Comparison of ENCODE assay signal across 9 cellular contexts in the genomic region with DNA sequence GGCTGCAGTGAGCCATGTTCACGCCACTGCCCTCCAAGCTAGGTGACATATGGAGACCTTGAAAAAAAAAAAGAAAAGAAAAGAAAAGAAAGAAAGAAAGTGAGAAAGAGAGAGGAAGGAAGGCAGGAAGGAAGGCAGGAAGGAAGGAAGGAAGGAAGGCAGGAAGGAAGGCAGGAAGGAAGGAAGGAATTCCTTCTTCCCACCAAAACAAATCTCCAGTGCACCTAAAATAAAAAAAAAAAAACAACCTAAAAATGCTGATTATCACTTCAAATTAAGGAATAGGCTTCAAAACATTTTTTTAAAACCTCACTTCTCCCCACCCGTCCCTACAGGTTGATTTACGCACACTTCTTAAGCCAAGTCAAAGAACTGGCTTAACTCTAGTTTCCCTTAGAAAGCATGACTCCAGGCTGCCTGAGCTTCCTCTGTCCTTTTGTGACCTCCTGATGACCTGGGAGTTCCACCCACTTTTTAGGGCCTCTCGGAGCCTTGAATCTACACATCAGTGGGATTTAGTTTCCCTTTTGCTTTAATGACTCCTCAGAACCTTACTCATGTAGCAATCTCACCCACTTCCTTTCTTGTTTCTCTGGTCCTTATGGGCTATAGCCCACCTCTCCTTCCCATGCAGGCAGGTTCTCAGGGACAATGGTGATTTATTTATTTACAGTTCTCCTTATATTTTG. TPM values are rescaled to one million over a fixed set of nuclear protein-coding genes. Genes with fewer than 3 reads are reported as not detected.
DNase-seq lines count a peak whose midpoint lies in the region; ATAC-seq, FAIRE-seq and TF ChIP-seq lines count a peak whose summit lies in the region.
"Had no signal": no experiment of that assay in that cellular context is flagged by ENCODE, and none has a peak within 500 bp of the region (broad histone marks: within the 10 kb centered on the region; RNA-seq: fewer than 3 reads in every experiment).

No MANE protein-coding gene starts in this region.

- H3K9me3 ChIP-seq in A673 (ENCODE audit: low read depth, low read length, poor library complexity, severe bottlenecking) (peaks cover 14% of the 10 kb centered on the region), MM.1S (replicated peaks; ENCODE audit: insufficient read depth, low read length) (no peaks in the 10 kb centered on the region)

- H3K4me1 Mint-ChIP-seq in endothelial cell (ENCODE audit: unreplicated experiment): peaks cover 7% of the 10 kb centered on the region

- no peaks in the 10 kb centered on the region for H3K36me3 ChIP-seq in A673 (ENCODE audit: insufficient read depth, low read length, poor library complexity, severe bottlenecking)
- no peaks in the 10 kb centered on the region for H3K36me3 ChIP-seq in MM.1S (replicated peaks; ENCODE audit: insufficient read depth, low read length)

- POLR2A ChIA-PET in A673 (lab: Charles Lee; ENCODE audit: low non-redundant PET): interaction anchor here (0.9 kb wide), 1 partner anchor 12 kb away, joined by 4 read pairs; no protein-coding TSS in a partner anchor

- H3K27me3 Mint-ChIP-seq in endothelial cell (ENCODE audit: unreplicated experiment): no peaks in the 10 kb centered on the region

- intact Hi-C loops in A673 (cut with micrococcal nuclease; ENCODE audit: unreplicated experiment): no loop called here

- peak overlapping the region; percentile 9 for H3K27ac Mint-ChIP-seq in endothelial cell (ENCODE audit: unreplicated experiment)

- H2AFZ ChIP-seq in MM.1S (ENCODE audit: low read length): peak overlapping the region; percentile 42

- H3K4me1 ChIP-seq in A673 (ENCODE audit: insufficient read depth, low read length, poor library complexity, severe bottlenecking) (peaks cover 46% of the 10 kb centered on the region), MM.1S (ENCODE audit: low read length) (peaks cover 6% of the 10 kb centered on the region; the same call in 1 of the 2 replicates)

- no peaks in the 10 kb centered on the region for H4K20me1 ChIP-seq in MM.1S (ENCODE audit: insufficient read depth, low read length)

- H3K27me3 ChIP-seq in A673 (replicated peaks; ENCODE audit: insufficient read depth, low read depth, low read length, poor library complexity): no peaks in the 10 kb centered on the region
- no peaks in the 10 kb centered on the region for H3K27me3 ChIP-seq in MM.1S (replicated peaks; ENCODE audit: insufficient read depth, low read length)

- no peak for TF ChIP-seq CTCF in A673 (conservative IDR thresholded peaks at IDR 0.05; ENCODE audit: low read depth, low read length)
- TF ChIP-seq CTCF in MM.1S (IDR thresholded peaks at IDR 0.05; ENCODE audit: low read length): no peak
- TF ChIP-seq CTCF in endothelial cell (IDR thresholded peaks at IDR 0.05; ENCODE audit: unreplicated experiment): no peak
- TF ChIP-seq CTCF in omental fat pad (IDR thresholded peaks at IDR 0.05): no peak

- BruUV-seq in A673 (replicated peaks; lab: Mats Ljungman, UMichigan): no TSS peak

- H3K79me2 ChIP-seq in MM.1S (ENCODE audit: low read length): no peaks in the 10 kb centered on the region

- H3K9me2 ChIP-seq in MM.1S (replicated peaks; ENCODE audit: insufficient read depth, low read length): no peaks in the 10 kb centered on the region

- H3K4me3 ChIP-seq in A673 (ENCODE audit: low read depth, low read length, poor library complexity, severe bottlenecking) (no peak overlapping the region), MM.1S (ENCODE audit: low read length) (peak overlapping the region; percentile 0; the same call in 1 of the 2 replicates)

- CTCF ChIA-PET in A673 (lab: Charles Lee): interaction anchor here (0.7 to 1.0 kb wide), 3 partner anchors 13 to 177 kb away, joined by 3 to 8 read pairs (median 3); no protein-coding TSS in a partner anchor

- peaks cover 3% of the 10 kb centered on the region; the same call in 1 of the 2 replicates for H3F3A ChIP-seq in MM.1S (ENCODE audit: insufficient read depth, low read length)

- ATAC-seq in GM19438 (IDR thresholded peaks at IDR 0.05; ENCODE audit: low read depth, unreplicated experiment): peak; percentile 87
- ATAC-seq in omental fat pad (ENCODE audit: low FRiP score): no peak

- no peak overlapping the region for H3K4me3 Mint-ChIP-seq in endothelial cell (ENCODE audit: unreplicated experiment)

- H3K9ac ChIP-seq in MM.1S (ENCODE audit: low read length): no peak overlapping the region; the same call in 1 of the 2 replicates

- H3K9me3 Mint-ChIP-seq in endothelial cell (ENCODE audit: unreplicated experiment): no peaks in the 10 kb centered on the region

- H3K27ac ChIP-seq in A673 (ENCODE audit: low read depth, low read length, poor library complexity, severe bottlenecking): peak overlapping the region; percentile 87
- H3K27ac ChIP-seq in MM.1S (ENCODE audit: low read length): peak overlapping the region; percentile 11; the same call in 1 of the 2 replicates

- H3K4me2 ChIP-seq in MM.1S (ENCODE audit: low read depth, low read length): peak overlapping the region; percentile 49

- H3K36me3 Mint-ChIP-seq in endothelial cell (ENCODE audit: low read depth, unreplicated experiment): peaks cover 5% of the 10 kb centered on the region

- DNase-seq in A673 (ENCODE audit: low spot score) (peak; percentile 85), MM.1S (peak; percentile 86), endothelial cell (ENCODE audit: low spot score) (no peak), activated gamma-delta T cell treated with Interleukin-2 at 50 U/mL for 16 hours (no peak), frontal cortex (ENCODE audit: low spot score in 2 of 2) (no peak), omental fat pad (ENCODE audit: low spot score) (no peak), 8988T (no peak)
- DNase-seq: naive thymus-derived CD8-positive, alpha-beta T cell had no signal

- no peak for FAIRE-seq in frontal cortex (lab: Jason Lieb, UNC)

RNA-seq across cellular contexts. Expression of gene DUSP6, which starts 18.6 kb away (rescaled TPM):
- 207 and 226 TPM in 2 replicates for total RNA-seq in A673 (2021)
- 232 TPM for total RNA-seq in endothelial cell (ENCODE audit: unreplicated experiment)
- 38.3 TPM for total RNA-seq in frontal cortex
- 100 to 1,000 TPM; 201 to 329 (median 213) TPM for total RNA-seq in omental fat pad

Comparison
In these comparisons a context has a peak if more than half of its experiments do, and no peak if none do; other contexts are left out.
1. DNase-seq: peak in A673 (single experiment) and MM.1S (single experiment); none in endothelial cell (single experiment), activated gamma-delta T cell treated with Interleukin-2 at 50 U/mL for 16 hours (single experiment), frontal cortex (0 of 2), omental fat pad (single experiment) and 8988T (single experiment).